Comparison of ENCODE assay signal across 2 cellular contexts in the genomic region with DNA sequence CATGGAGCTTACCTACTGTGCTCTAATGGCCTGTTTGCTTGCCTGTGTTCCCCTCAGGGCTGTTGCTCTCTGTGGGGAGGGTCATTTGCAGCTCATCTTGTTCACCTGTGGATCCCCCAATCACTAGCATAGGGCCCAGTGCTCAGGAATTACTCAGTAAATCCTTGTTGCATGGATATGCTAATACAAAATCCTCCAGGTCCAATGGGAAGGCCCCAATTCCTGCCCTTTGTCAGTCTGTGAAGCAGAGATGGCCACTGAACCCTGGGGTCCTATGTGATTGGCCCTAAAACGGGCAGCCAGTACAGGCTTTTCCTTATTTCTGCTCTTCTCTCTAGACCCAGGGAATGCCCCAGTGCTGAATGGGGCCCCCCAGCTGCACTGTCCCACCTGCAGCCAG.
TF ChIP-seq lines count a peak whose summit lies in the region.

No MANE protein-coding gene starts in this region.

TF ChIP-seq in GM23338, 12 proteins besides CTCF, POLR2A, EP300 and RAD21:
- TF ChIP-seq NANOG (IDR thresholded peaks at IDR 0.05; ENCODE audit: borderline replicate concordance) (no peak), ZNF462 (CRISPR knock-in tag; IDR thresholded peaks at IDR 0.05) (no peak), JUNB (IDR thresholded peaks at IDR 0.05; ENCODE audit: unreplicated experiment) (no peak), POLR2AphosphoS5 (IDR thresholded peaks at IDR 0.05; ENCODE audit: low read depth) (no peak)

TF ChIP-seq in H1, 55 proteins besides CTCF, POLR2A, EP300 and RAD21:
- TF ChIP-seq KDM5A (IDR thresholded peaks at IDR 0.05; ENCODE audit: low read length), result no peak
- TF ChIP-seq FOSL1 (IDR thresholded peaks at IDR 0.05; ENCODE audit: insufficient read depth, low read depth, low read length), result no peak
- no peak for TF ChIP-seq RFX5 (IDR thresholded peaks at IDR 0.05; ENCODE audit: borderline replicate concordance, low read depth, low read length)
- no peak for TF ChIP-seq TCF12 (IDR thresholded peaks at IDR 0.05; ENCODE audit: low read depth, low read length)
